ENCODE assay signal across 8 cellular contexts in genomic region chr2:28390857-28391563, GRCh38. TPM values are rescaled to one million over a fixed set of nuclear protein-coding genes. Genes with fewer than 3 reads are reported as not detected.
DNase-seq lines count a peak whose midpoint lies in the region; ATAC-seq, FAIRE-seq and TF ChIP-seq lines count a peak whose summit lies in the region.

No MANE protein-coding gene starts in this region.

- H3K4me1 ChIP-seq in GM23338 (ENCODE audit: insufficient read depth) (peaks cover 16% of the 10 kb centered on the region; the same call in 1 of the 2 replicates), urinary bladder (ENCODE audit: insufficient read depth) (no peaks in the 10 kb centered on the region)

- H3K27ac Mint-ChIP-seq in CD4-positive, alpha-beta T cell: peak overlapping the region; percentile 90
- no peak overlapping the region for H3K27ac Mint-ChIP-seq in GM23338
- peak overlapping the region; percentile 93 for H3K27ac Mint-ChIP-seq in T-helper 17 cell

- H3K4me3 ChIP-seq in GM23338: peak overlapping the region; percentile 96
- peak overlapping the region; percentile 98 for H3K4me3 ChIP-seq in urinary bladder (ENCODE audit: low read depth, low read length)

- WGBS in urinary bladder: under 1% methylated on average over 41 of the region's 41 CpGs

- H2AFZ ChIP-seq in GM23338: peak overlapping the region; percentile 95

- CTCF ChIA-PET in CD4-positive, alpha-beta T cell (lab: Charles Lee): interaction anchor here (0.6 to 1.6 kb wide), 9 partner anchors 10 to 745 kb away, joined by 3 to 4 read pairs (median 3); no protein-coding TSS in a partner anchor

- peaks cover 20% of the 10 kb centered on the region for H3K4me1 Mint-ChIP-seq in CD4-positive, alpha-beta T cell (ENCODE audit: low read depth)
- H3K4me1 Mint-ChIP-seq in GM23338: peaks cover 26% of the 10 kb centered on the region
- peaks cover 20% of the 10 kb centered on the region for H3K4me1 Mint-ChIP-seq in T-helper 17 cell

- H3K9me2 ChIP-seq in GM23338 (ENCODE audit: insufficient read depth): 0 out of 2 replicates have a peak, but pooled peaks cover 2% of the 10 kb centered on the region

- H3K36me3 Mint-ChIP-seq in CD4-positive, alpha-beta T cell (ENCODE audit: low read depth): peaks cover 5% of the 10 kb centered on the region
- H3K36me3 Mint-ChIP-seq in GM23338 (ENCODE audit: low read depth) (no peaks in the 10 kb centered on the region), T-helper 17 cell (ENCODE audit: low read depth) (peaks cover 2% of the 10 kb centered on the region)

- 0 out of 2 replicates have a peak, but pooled peaks cover 12% of the 10 kb centered on the region for H3F3A ChIP-seq in GM23338 (replicated peaks; ENCODE audit: low read depth)

- H3K36me3 ChIP-seq in GM23338 (ENCODE audit: insufficient read depth) (no peaks in the 10 kb centered on the region), urinary bladder (ENCODE audit: insufficient read depth) (no peaks in the 10 kb centered on the region)

- no peaks in the 10 kb centered on the region for H3K9me3 ChIP-seq in CD4-positive, alpha-beta T cell (ENCODE audit: control insufficient read depth, low read length)
- no peaks in the 10 kb centered on the region for H3K9me3 ChIP-seq in T-helper 17 cell (ENCODE audit: control insufficient read depth, low read length, poor library complexity, severe bottlenecking)

- H3K79me2 ChIP-seq in GM23338 (replicated peaks; ENCODE audit: insufficient read depth): no peaks in the 10 kb centered on the region

- H3K4me2 ChIP-seq in GM23338: peak overlapping the region; percentile 95

- POLR2A ChIA-PET in CD4-positive, alpha-beta T cell (lab: Charles Lee): interaction anchor here (0.7 to 4.8 kb wide), 5 partner anchors 9 to 32 kb away, joined by 3 to 46 read pairs (median 5); no protein-coding TSS in a partner anchor

- no peak for DNase-seq in CD4-positive, alpha-beta T cell
- DNase-seq in GM23338 (ENCODE audit: low spot score) (peak; percentile 55), T-helper 17 cell (no peak), erythroblast (lab: John Stamatoyannopoulos, UW) (peak; percentile 59 to 60), mucosa of gallbladder (ENCODE audit: low spot score) (peak; percentile 79), GM19239 (ENCODE audit: insufficient read length, low spot score) (no peak)

- no peak for FAIRE-seq in GM19239 (lab: Jason Lieb, UNC)

- peaks cover 5% of the 10 kb centered on the region for H3K27me3 Mint-ChIP-seq in CD4-positive, alpha-beta T cell
- peaks cover 45% of the 10 kb centered on the region for H3K27me3 Mint-ChIP-seq in GM23338 (ENCODE audit: insufficient read depth, low read depth, poor library complexity)
- H3K27me3 Mint-ChIP-seq in T-helper 17 cell: no peaks in the 10 kb centered on the region

- no peak for TF ChIP-seq POLR2A in erythroblast (IDR thresholded peaks at IDR 0.05; ENCODE audit: low read length)

- H4K20me1 ChIP-seq in GM23338 (replicated peaks; ENCODE audit: insufficient read depth): no peaks in the 10 kb centered on the region; the same call in none of the 2 replicates

- intact Hi-C loops in CD4-positive, alpha-beta T cell (cut with DNase I, micrococcal nuclease): loop anchor here (1.0 to 10.0 kb wide), 11 partner anchors 32 to 1176 kb away; partner anchors contain the start of genes ATRAID (in 1 of the 2), BABAM2 (in 1 of the 2), CAD (in 1 of the 2) and GTF3C2 (in 1 of the 2)

- peak overlapping the region; percentile 15 for H3K27ac ChIP-seq in CD4-positive, alpha-beta T cell (ENCODE audit: low read depth, low read length)
- H3K27ac ChIP-seq in GM23338 (ENCODE audit: low read depth) (no peak overlapping the region), urinary bladder (ENCODE audit: low read depth) (peak overlapping the region; percentile 97)

- ATAC-seq in CD4-positive, alpha-beta T cell (ENCODE audit: poor library complexity): no peak
- ATAC-seq in GM23338 (peak; percentile 2), T-helper 17 cell (no peak), HG03460 (IDR thresholded peaks at IDR 0.05; ENCODE audit: unreplicated experiment) (no peak)

- peak overlapping the region; percentile 95 for H3K4me3 Mint-ChIP-seq in CD4-positive, alpha-beta T cell
- peak overlapping the region; percentile 87 for H3K4me3 Mint-ChIP-seq in GM23338
- peak overlapping the region; percentile 90 for H3K4me3 Mint-ChIP-seq in T-helper 17 cell

- no peak for TF ChIP-seq CTCF in CD4-positive, alpha-beta T cell (IDR thresholded peaks at IDR 0.05)
- TF ChIP-seq CTCF in GM23338 (conservative IDR thresholded peaks at IDR 0.05; ENCODE audit: low read depth in 2 of 2): no peak

- no peaks in the 10 kb centered on the region for H3K9me3 Mint-ChIP-seq in CD4-positive, alpha-beta T cell
- H3K9me3 Mint-ChIP-seq in GM23338: no peaks in the 10 kb centered on the region

- no peaks in the 10 kb centered on the region for H3K27me3 ChIP-seq in CD4-positive, alpha-beta T cell (ENCODE audit: control insufficient read depth, insufficient read depth, low read length)
- H3K27me3 ChIP-seq in GM23338 (ENCODE audit: insufficient read depth): peaks cover 74% of the 10 kb centered on the region

TF ChIP-seq in GM23338, 12 proteins besides CTCF, POLR2A, EP300 and RAD21:
- TF ChIP-seq EZH2phosphoT487 (IDR thresholded peaks at IDR 0.05; ENCODE audit: unreplicated experiment) (no peak), POLR2AphosphoS5 (IDR thresholded peaks at IDR 0.05; ENCODE audit: low read depth) (peak; percentile 39; the same call in 1 of the 2 replicates)

RNA-seq across cellular contexts. Expression of gene FOSL2, which starts 1.6 kb away (rescaled TPM):
- 100 to 1,000 TPM; 152 to 155 TPM for total RNA-seq in CD4-positive, alpha-beta T cell
- 2.3 and 4.3 TPM in 2 replicates for total RNA-seq in GM23338 (2014; rRNA removed; shearing (Covaris generic))
- polyA plus RNA-seq in GM23338 (2016; fragmentation: Nextera tagmentation; extraction: Ambion mirVana) (0.60 and 0.61 TPM in 2 replicates), urinary bladder (112 TPM)
- total RNA-seq in T-helper 17 cell (100 to 1,000 TPM; 114 to 153 TPM), mucosa of gallbladder (162 TPM), urinary bladder (40.9 TPM)

Comparison
In these comparisons a context has a peak if more than half of its experiments do, and no peak if none do; other contexts are left out.
1. DNase-seq: peak in GM23338 (single experiment), erythroblast (2 of 2) and mucosa of gallbladder (single experiment); none in CD4-positive, alpha-beta T cell (0 of 10), T-helper 17 cell (0 of 3) and GM19239 (single experiment).
2. Peak in every context shown above with its lines, with median percentiles within 50 percentile points of each other: H3K4me3 Mint-ChIP-seq.